Comparison of ENCODE assay signal across 2 cellular contexts in genomic region chr18:12911025-12911927, GRCh38.
TF ChIP-seq lines count a peak whose summit lies in the region.

No MANE protein-coding gene starts in this region.

TF ChIP-seq in IMR-90, 13 proteins besides CTCF, POLR2A, EP300 and RAD21 (continued from another document):
- TF ChIP-seq USF2 (IDR thresholded peaks at IDR 0.05; ENCODE audit: low read depth, low read length): no peak
- TF ChIP-seq CHD1 (IDR thresholded peaks at IDR 0.05; ENCODE audit: low read depth, low read length): no peak
- TF ChIP-seq NFE2L2 (IDR thresholded peaks at IDR 0.05; ENCODE audit: low read depth, low read length): no peak
- no peak for TF ChIP-seq CEBPB (IDR thresholded peaks at IDR 0.05; ENCODE audit: low read depth, low read length)

TF ChIP-seq in SK-N-SH, 30 proteins besides CTCF, POLR2A, EP300 and RAD21:
- no peak for TF ChIP-seq REST (IDR thresholded peaks at IDR 0.05; ENCODE audit: low read depth, low read length)
- no peak for TF ChIP-seq CHD2 (IDR thresholded peaks at IDR 0.05; ENCODE audit: low read length, partially characterized antibody)
- no peak for TF ChIP-seq USF1 (IDR thresholded peaks at IDR 0.05; ENCODE audit: borderline replicate concordance, low read depth)
- no peak for TF ChIP-seq TCF12 (IDR thresholded peaks at IDR 0.05)
- no peak for TF ChIP-seq USF2 (IDR thresholded peaks at IDR 0.05; ENCODE audit: borderline replicate concordance, low read depth, low read length)
- TF ChIP-seq YY1 (IDR thresholded peaks at IDR 0.05; ENCODE audit: low read depth): no peak
- no peak for TF ChIP-seq POLR2AphosphoS5 (IDR thresholded peaks at IDR 0.05; ENCODE audit: low read depth, low read length)
- TF ChIP-seq NFIC (IDR thresholded peaks at IDR 0.05; ENCODE audit: borderline replicate concordance): no peak
- no peak for TF ChIP-seq FOXM1 (IDR thresholded peaks at IDR 0.05; ENCODE audit: low read depth)
- no peak for TF ChIP-seq RXRA (IDR thresholded peaks at IDR 0.05; ENCODE audit: borderline replicate concordance, low read depth)
- TF ChIP-seq GATA2 (CRISPR knock-in tag; IDR thresholded peaks at IDR 0.05): no peak
- TF ChIP-seq FOSL2 (IDR thresholded peaks at IDR 0.05; ENCODE audit: borderline replicate concordance, low read depth): no peak
- no peak for TF ChIP-seq PBX3 (IDR thresholded peaks at IDR 0.05)
- no peak for TF ChIP-seq TAF1 (IDR thresholded peaks at IDR 0.05; ENCODE audit: borderline replicate concordance, low read depth, low read length)
- no peak for TF ChIP-seq JUND (IDR thresholded peaks at IDR 0.05)
- no peak for TF ChIP-seq RCOR1 (IDR thresholded peaks at IDR 0.05; ENCODE audit: low read length)
- no peak for TF ChIP-seq ELF1 (IDR thresholded peaks at IDR 0.05)
- TF ChIP-seq GABPA (IDR thresholded peaks at IDR 0.05; ENCODE audit: low read depth): no peak
- TF ChIP-seq MXI1 (IDR thresholded peaks at IDR 0.05; ENCODE audit: low read depth, low read length): no peak
TF ChIP-seq in SK-N-SH: peak in this region for 0.
